Comparison of ENCODE assay signal across 7 cellular contexts in genomic region chr15:41291065-41291631, GRCh38.
A peak's percentile ranks its signal among the peaks of the same experiment; 100 is the strongest.
DNase-seq lines count a peak whose midpoint lies in the region; ATAC-seq and TF ChIP-seq lines count a peak whose summit lies in the region.

No MANE protein-coding gene starts in this region.

- H3K4me3 Mint-ChIP-seq in stimulated activated effector memory CD8-positive, alpha-beta T cell treated with anti-CD3 and anti-CD28 coated beads, Interleukin-12 subunit alpha, Interleukin-12 subunit beta, amount 100 ng/mL, for 72 hours: no peak overlapping the region

- in situ Hi-C loops in brain microvascular endothelial cell (cut with HindIII; ENCODE audit: low pct_ligation_motif_present, low sequenced_read_pairs): no loop called here

- ATAC-seq in GM19043 (IDR thresholded peaks at IDR 0.05; ENCODE audit: low read depth, unreplicated experiment) (peak; percentile 83), HG02852 (IDR thresholded peaks at IDR 0.05; ENCODE audit: unreplicated experiment) (peak; percentile 79)
- peak; percentile 75 for ATAC-seq in stimulated activated effector memory CD8-positive, alpha-beta T cell treated with anti-CD3 and anti-CD28 coated beads, Interleukin-12 subunit alpha, Interleukin-12 subunit beta, amount 100 ng/mL, for 72 hours

- no peak overlapping the region for H3K4me3 ChIP-seq in brain microvascular endothelial cell (ENCODE audit: low read depth, low read length)

- no peaks in the 10 kb centered on the region for H3K9me3 Mint-ChIP-seq in stimulated activated effector memory CD8-positive, alpha-beta T cell treated with anti-CD3 and anti-CD28 coated beads, Interleukin-12 subunit alpha, Interleukin-12 subunit beta, amount 100 ng/mL, for 72 hours

- H3K27me3 ChIP-seq in brain microvascular endothelial cell (replicated peaks): no peaks in the 10 kb centered on the region

- H3K27ac Mint-ChIP-seq in stimulated activated effector memory CD8-positive, alpha-beta T cell treated with anti-CD3 and anti-CD28 coated beads, Interleukin-12 subunit alpha, Interleukin-12 subunit beta, amount 100 ng/mL, for 72 hours: peak overlapping the region; percentile 17

- peaks cover 96% of the 10 kb centered on the region for H3K36me3 Mint-ChIP-seq in stimulated activated effector memory CD8-positive, alpha-beta T cell treated with anti-CD3 and anti-CD28 coated beads, Interleukin-12 subunit alpha, Interleukin-12 subunit beta, amount 100 ng/mL, for 72 hours

- no peak overlapping the region for H3K27ac ChIP-seq in brain microvascular endothelial cell

- H3K36me3 ChIP-seq in brain microvascular endothelial cell (replicated peaks): peaks cover 29% of the 10 kb centered on the region

- DNase-seq in SIG-M5 (lab: John Stamatoyannopoulos, UW) (peak; percentile 80), brain microvascular endothelial cell (no peak), GF-D8 (lab: John Stamatoyannopoulos, UW) (no peak)
- DNase-seq in stimulated activated effector memory CD8-positive, alpha-beta T cell treated with anti-CD3 and anti-CD28 coated beads, Interleukin-12 subunit alpha, Interleukin-12 subunit beta, amount 100 ng/mL, for 72 hours (ENCODE audit: low spot score in 2 of 2): no peak
- no peak for DNase-seq in activated CD4-positive, alpha-beta T cell treated with anti-CD3 and anti-CD28 coated beads, Interleukin-2, amount 50 U/mL, for 48 hours

- no peak for TF ChIP-seq CTCF in brain microvascular endothelial cell (IDR thresholded peaks at IDR 0.05; ENCODE audit: low read depth, low read length, missing control alignments)

- peaks cover 28% of the 10 kb centered on the region for H3K4me1 Mint-ChIP-seq in stimulated activated effector memory CD8-positive, alpha-beta T cell treated with anti-CD3 and anti-CD28 coated beads, Interleukin-12 subunit alpha, Interleukin-12 subunit beta, amount 100 ng/mL, for 72 hours
